In genomic region chr2:218568190-218569037, GRCh38 we compare ENCODE assay signal across 1 cellular context.
TF ChIP-seq lines count a peak whose summit lies in the region.

A gene with protein sequence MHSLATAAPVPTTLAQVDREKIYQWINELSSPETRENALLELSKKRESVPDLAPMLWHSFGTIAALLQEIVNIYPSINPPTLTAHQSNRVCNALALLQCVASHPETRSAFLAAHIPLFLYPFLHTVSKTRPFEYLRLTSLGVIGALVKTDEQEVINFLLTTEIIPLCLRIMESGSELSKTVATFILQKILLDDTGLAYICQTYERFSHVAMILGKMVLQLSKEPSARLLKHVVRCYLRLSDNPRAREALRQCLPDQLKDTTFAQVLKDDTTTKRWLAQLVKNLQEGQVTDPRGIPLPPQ (plus strand): TSS chr2:218568839. CDS start chr2:218568955, 116 bp downstream.
A gene with protein sequence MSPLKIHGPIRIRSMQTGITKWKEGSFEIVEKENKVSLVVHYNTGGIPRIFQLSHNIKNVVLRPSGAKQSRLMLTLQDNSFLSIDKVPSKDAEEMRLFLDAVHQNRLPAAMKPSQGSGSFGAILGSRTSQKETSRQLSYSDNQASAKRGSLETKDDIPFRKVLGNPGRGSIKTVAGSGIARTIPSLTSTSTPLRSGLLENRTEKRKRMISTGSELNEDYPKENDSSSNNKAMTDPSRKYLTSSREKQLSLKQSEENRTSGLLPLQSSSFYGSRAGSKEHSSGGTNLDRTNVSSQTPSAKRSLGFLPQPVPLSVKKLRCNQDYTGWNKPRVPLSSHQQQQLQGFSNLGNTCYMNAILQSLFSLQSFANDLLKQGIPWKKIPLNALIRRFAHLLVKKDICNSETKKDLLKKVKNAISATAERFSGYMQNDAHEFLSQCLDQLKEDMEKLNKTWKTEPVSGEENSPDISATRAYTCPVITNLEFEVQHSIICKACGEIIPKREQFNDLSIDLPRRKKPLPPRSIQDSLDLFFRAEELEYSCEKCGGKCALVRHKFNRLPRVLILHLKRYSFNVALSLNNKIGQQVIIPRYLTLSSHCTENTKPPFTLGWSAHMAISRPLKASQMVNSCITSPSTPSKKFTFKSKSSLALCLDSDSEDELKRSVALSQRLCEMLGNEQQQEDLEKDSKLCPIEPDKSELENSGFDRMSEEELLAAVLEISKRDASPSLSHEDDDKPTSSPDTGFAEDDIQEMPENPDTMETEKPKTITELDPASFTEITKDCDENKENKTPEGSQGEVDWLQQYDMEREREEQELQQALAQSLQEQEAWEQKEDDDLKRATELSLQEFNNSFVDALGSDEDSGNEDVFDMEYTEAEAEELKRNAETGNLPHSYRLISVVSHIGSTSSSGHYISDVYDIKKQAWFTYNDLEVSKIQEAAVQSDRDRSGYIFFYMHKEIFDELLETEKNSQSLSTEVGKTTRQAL (minus strand): TSS chr2:218568351. CDS start chr2:218558653, 9,698 bp downstream.

TF ChIP-seq in K562, 482 proteins besides CTCF, POLR2A, EP300 and RAD21 (continued from another document and continues in another):
- TF ChIP-seq, protein P1, sequence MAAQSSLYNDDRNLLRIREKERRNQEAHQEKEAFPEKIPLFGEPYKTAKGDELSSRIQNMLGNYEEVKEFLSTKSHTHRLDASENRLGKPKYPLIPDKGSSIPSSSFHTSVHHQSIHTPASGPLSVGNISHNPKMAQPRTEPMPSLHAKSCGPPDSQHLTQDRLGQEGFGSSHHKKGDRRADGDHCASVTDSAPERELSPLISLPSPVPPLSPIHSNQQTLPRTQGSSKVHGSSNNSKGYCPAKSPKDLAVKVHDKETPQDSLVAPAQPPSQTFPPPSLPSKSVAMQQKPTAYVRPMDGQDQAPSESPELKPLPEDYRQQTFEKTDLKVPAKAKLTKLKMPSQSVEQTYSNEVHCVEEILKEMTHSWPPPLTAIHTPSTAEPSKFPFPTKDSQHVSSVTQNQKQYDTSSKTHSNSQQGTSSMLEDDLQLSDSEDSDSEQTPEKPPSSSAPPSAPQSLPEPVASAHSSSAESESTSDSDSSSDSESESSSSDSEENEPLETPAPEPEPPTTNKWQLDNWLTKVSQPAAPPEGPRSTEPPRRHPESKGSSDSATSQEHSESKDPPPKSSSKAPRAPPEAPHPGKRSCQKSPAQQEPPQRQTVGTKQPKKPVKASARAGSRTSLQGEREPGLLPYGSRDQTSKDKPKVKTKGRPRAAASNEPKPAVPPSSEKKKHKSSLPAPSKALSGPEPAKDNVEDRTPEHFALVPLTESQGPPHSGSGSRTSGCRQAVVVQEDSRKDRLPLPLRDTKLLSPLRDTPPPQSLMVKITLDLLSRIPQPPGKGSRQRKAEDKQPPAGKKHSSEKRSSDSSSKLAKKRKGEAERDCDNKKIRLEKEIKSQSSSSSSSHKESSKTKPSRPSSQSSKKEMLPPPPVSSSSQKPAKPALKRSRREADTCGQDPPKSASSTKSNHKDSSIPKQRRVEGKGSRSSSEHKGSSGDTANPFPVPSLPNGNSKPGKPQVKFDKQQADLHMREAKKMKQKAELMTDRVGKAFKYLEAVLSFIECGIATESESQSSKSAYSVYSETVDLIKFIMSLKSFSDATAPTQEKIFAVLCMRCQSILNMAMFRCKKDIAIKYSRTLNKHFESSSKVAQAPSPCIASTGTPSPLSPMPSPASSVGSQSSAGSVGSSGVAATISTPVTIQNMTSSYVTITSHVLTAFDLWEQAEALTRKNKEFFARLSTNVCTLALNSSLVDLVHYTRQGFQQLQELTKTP (IDR thresholded peaks at IDR 0.05; ENCODE audit: low read depth in 1 of 2, partially characterized antibody in 2 of 2): no peak
- TF ChIP-seq SMAD4 (CRISPR knock-in tag; conservative IDR thresholded peaks at IDR 0.05): no peak; the same call in 1 of the 2 replicates
- TF ChIP-seq ZBTB8A (IDR thresholded peaks at IDR 0.05; ENCODE audit: partially characterized antibody): no peak
- no peak for TF ChIP-seq ZNF384 (IDR thresholded peaks at IDR 0.05; ENCODE audit: low read depth, low read length)
- TF ChIP-seq DNMT1 (IDR thresholded peaks at IDR 0.05): no peak
- TF ChIP-seq SREBF1 (IDR thresholded peaks at IDR 0.05; ENCODE audit: borderline replicate concordance, low read depth, low read length): no peak
- TF ChIP-seq GMEB1 (CRISPR knock-in tag; IDR thresholded peaks at IDR 0.05): peak; percentile 95
- TF ChIP-seq USF2 (CRISPR knock-in tag; IDR thresholded peaks at IDR 0.05): no peak
- TF ChIP-seq FOXK2 (conservative IDR thresholded peaks at IDR 0.05 in 1 of 2, IDR thresholded peaks at IDR 0.05 in 1 of 2; ENCODE audit: low read depth in 2 of 2): peak in 1 of 2 experiments; percentile 52; a peak in 2 of 4 replicates
- no peak for TF ChIP-seq SAFB (IDR thresholded peaks at IDR 0.05; ENCODE audit: borderline replicate concordance, low read depth, low read length)
- no peak for TF ChIP-seq BRF1 (IDR thresholded peaks at IDR 0.05; ENCODE audit: borderline replicate concordance, extremely low read depth, insufficient read length)
- peak; percentile 66 for TF ChIP-seq NFRKB (IDR thresholded peaks at IDR 0.05; ENCODE audit: low read depth)
- no peak for TF ChIP-seq KDM1A (IDR thresholded peaks at IDR 0.05)
- TF ChIP-seq DDX20 (tag; IDR thresholded peaks at IDR 0.05; ENCODE audit: low read depth): no peak
- TF ChIP-seq HBP1 (CRISPR knock-in tag; IDR thresholded peaks at IDR 0.05): no peak
- peak; percentile 100 for TF ChIP-seq NR2C1 (IDR thresholded peaks at IDR 0.05)
- TF ChIP-seq NR2C1 (tag; IDR thresholded peaks at IDR 0.05): peak; percentile 100
- TF ChIP-seq SNAPC5 (CRISPR knock-in tag; IDR thresholded peaks at IDR 0.05): no peak
- TF ChIP-seq MEIS2 (IDR thresholded peaks at IDR 0.05; ENCODE audit: partially characterized antibody): peak; percentile 63
- no peak for TF ChIP-seq PRMT5 (CRISPR knock-in tag; IDR thresholded peaks at IDR 0.05)
- TF ChIP-seq TBP (optimal IDR thresholded peaks at IDR 0.05; ENCODE audit: low read depth, low read length): peak; percentile 63
- TF ChIP-seq ATF1 (CRISPR knock-in tag; IDR thresholded peaks at IDR 0.05): peak; percentile 61
- TF ChIP-seq ATF1 (tag; IDR thresholded peaks at IDR 0.05): peak; percentile 92
- TF ChIP-seq CBFA2T2 (conservative IDR thresholded peaks at IDR 0.05): no peak
- TF ChIP-seq, protein P2, sequence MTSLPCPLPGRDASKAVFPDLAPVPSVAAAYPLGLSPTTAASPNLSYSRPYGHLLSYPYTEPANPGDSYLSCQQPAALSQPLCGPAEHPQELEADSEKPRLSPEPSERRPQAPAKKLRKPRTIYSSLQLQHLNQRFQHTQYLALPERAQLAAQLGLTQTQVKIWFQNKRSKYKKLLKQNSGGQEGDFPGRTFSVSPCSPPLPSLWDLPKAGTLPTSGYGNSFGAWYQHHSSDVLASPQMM (CRISPR knock-in tag; IDR thresholded peaks at IDR 0.05): no peak
- peak; percentile 87 for TF ChIP-seq TAF1 (IDR thresholded peaks at IDR 0.05; ENCODE audit: control insufficient read depth, extremely low read depth, insufficient read depth, low read length, severe bottlenecking)
- TF ChIP-seq TAF7 (tag; IDR thresholded peaks at IDR 0.05): peak; percentile 42; the same call in 1 of the 2 replicates
- peak; percentile 45 for TF ChIP-seq CHD1 (IDR thresholded peaks at IDR 0.05; ENCODE audit: low read length)
- no peak for TF ChIP-seq NFXL1 (CRISPR knock-in tag; IDR thresholded peaks at IDR 0.05)
- TF ChIP-seq ZNF436 (CRISPR knock-in tag; IDR thresholded peaks at IDR 0.05): no peak
- TF ChIP-seq ZNF3 (CRISPR knock-in tag; IDR thresholded peaks at IDR 0.05): no peak
- no peak for TF ChIP-seq ZNF77 (CRISPR knock-in tag; IDR thresholded peaks at IDR 0.05)
- TF ChIP-seq BRD9 (IDR thresholded peaks at IDR 0.05; ENCODE audit: low read depth, partially characterized antibody): no peak
- peak; percentile 52; the same call in 1 of the 2 replicates for TF ChIP-seq CEBPB (tag; IDR thresholded peaks at IDR 0.05)
- no peak for TF ChIP-seq ZBTB9 (CRISPR knock-in tag; IDR thresholded peaks at IDR 0.05)
- no peak for TF ChIP-seq ZNF668 (CRISPR knock-in tag; IDR thresholded peaks at IDR 0.05)
- no peak for TF ChIP-seq KAT8 (IDR thresholded peaks at IDR 0.05; ENCODE audit: low read depth)
- TF ChIP-seq ZNF134 (CRISPR knock-in tag; conservative IDR thresholded peaks at IDR 0.05): no peak
- TF ChIP-seq MAZ (CRISPR knock-in tag; conservative IDR thresholded peaks at IDR 0.05 in 1 of 2, IDR thresholded peaks at IDR 0.05 in 1 of 2): peak; percentile 66 to 78; a peak in 3 of 4 replicates
- TF ChIP-seq GATAD2B (IDR thresholded peaks at IDR 0.05; ENCODE audit: borderline replicate concordance): no peak
- TF ChIP-seq, protein P3, sequence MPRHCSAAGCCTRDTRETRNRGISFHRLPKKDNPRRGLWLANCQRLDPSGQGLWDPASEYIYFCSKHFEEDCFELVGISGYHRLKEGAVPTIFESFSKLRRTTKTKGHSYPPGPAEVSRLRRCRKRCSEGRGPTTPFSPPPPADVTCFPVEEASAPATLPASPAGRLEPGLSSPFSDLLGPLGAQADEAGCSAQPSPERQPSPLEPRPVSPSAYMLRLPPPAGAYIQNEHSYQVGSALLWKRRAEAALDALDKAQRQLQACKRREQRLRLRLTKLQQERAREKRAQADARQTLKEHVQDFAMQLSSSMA (CRISPR knock-in tag; IDR thresholded peaks at IDR 0.05): no peak
- no peak for TF ChIP-seq ZFP1 (CRISPR knock-in tag; IDR thresholded peaks at IDR 0.05)
- TF ChIP-seq, protein P4, sequence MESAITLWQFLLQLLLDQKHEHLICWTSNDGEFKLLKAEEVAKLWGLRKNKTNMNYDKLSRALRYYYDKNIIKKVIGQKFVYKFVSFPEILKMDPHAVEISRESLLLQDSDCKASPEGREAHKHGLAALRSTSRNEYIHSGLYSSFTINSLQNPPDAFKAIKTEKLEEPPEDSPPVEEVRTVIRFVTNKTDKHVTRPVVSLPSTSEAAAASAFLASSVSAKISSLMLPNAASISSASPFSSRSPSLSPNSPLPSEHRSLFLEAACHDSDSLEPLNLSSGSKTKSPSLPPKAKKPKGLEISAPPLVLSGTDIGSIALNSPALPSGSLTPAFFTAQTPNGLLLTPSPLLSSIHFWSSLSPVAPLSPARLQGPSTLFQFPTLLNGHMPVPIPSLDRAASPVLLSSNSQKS (CRISPR knock-in tag; IDR thresholded peaks at IDR 0.05): no peak
- no peak for TF ChIP-seq SPI1 (IDR thresholded peaks at IDR 0.05; ENCODE audit: borderline replicate concordance, low read depth, low read length)
- no peak for TF ChIP-seq ZNF184 (CRISPR knock-in tag; IDR thresholded peaks at IDR 0.05)
- TF ChIP-seq, protein P5, sequence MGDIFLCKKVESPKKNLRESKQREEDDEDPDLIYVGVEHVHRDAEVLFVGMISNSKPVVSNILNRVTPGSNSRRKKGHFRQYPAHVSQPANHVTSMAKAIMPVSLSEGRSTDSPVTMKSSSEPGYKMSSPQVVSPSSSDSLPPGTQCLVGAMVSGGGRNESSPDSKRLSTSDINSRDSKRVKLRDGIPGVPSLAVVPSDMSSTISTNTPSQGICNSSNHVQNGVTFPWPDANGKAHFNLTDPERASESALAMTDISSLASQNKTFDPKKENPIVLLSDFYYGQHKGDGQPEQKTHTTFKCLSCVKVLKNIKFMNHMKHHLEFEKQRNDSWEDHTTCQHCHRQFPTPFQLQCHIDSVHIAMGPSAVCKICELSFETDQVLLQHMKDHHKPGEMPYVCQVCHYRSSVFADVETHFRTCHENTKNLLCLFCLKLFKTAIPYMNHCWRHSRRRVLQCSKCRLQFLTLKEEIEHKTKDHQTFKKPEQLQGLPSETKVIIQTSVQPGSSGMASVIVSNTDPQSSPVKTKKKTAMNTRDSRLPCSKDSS (IDR thresholded peaks at IDR 0.05; ENCODE audit: low read depth, partially characterized antibody): no peak
- TF ChIP-seq U2AF1 (optimal IDR thresholded peaks at IDR 0.05; ENCODE audit: low read depth, low read length): no peak
- TF ChIP-seq HNRNPUL1 (IDR thresholded peaks at IDR 0.05; ENCODE audit: low read length): no peak
- TF ChIP-seq IRF2 (CRISPR knock-in tag; IDR thresholded peaks at IDR 0.05): no peak
- no peak for TF ChIP-seq C11orf30 (IDR thresholded peaks at IDR 0.05; ENCODE audit: low read depth)
